30 cellular contexts compared by ENCODE assay signal in genomic region chr3:181689546-181689945, GRCh38. TPM values are rescaled to one million over a fixed set of nuclear protein-coding genes. Genes with fewer than 3 reads are reported as not detected.
"Had no signal": no experiment of that assay in that cellular context is flagged by ENCODE, and none has a peak within 500 bp of the region (broad histone marks: within the 10 kb centered on the region; RNA-seq: fewer than 3 reads in every experiment).

No MANE protein-coding gene starts in this region.

- H3K27me3 ChIP-seq: adrenal gland, ascending aorta, Peyer's patch, SJCRH30 had no signal

- H3K4me3 ChIP-seq: adrenal gland, ascending aorta, body of pancreas, K562, Peyer's patch, SJCRH30 had no signal

- H3K4me1 ChIP-seq: adrenal gland, ascending aorta, body of pancreas, Peyer's patch, SJCRH30 had no signal

- H3K36me3 ChIP-seq: adrenal gland, ascending aorta, Peyer's patch, SJCRH30 had no signal

- H3K27ac ChIP-seq: adrenal gland, ascending aorta, body of pancreas, Peyer's patch, RWPE1, SJCRH30, VCaP had no signal

- H3K4me2 ChIP-seq: SK-N-SH had no signal

- ATAC-seq: activated CD8-positive, alpha-beta T cell treated with anti-CD3 and anti-CD28 coated beads for 36 hours; activated T-cell treated with anti-CD3 and anti-CD28 coated beads, Interleukin-2, amount 50 U/mL, for 72 hours; body of pancreas; K562 had no signal

- H3K9ac ChIP-seq: SK-N-SH had no signal

- H3K9me3 ChIP-seq: adrenal gland, ascending aorta, body of pancreas, Peyer's patch, SJCRH30, SK-N-SH had no signal

- H3K9me2 ChIP-seq: SK-N-SH had no signal

- DNase-seq: activated CD4-positive, alpha-beta T cell treated with anti-CD3 and anti-CD28 coated beads, Interleukin-2, amount 10 ng/mL, durations not matched to agents 7 days and 5 days; activated CD4-positive, CD25-positive, alpha-beta regulatory T cell; activated CD8-positive, alpha-beta memory T cell treated with anti-CD3 and anti-CD28 coated beads, Interleukin-2, amount 50 U/mL, for 4 hours; activated CD8-positive, alpha-beta T cell treated with anti-CD3 and anti-CD28 coated beads for 36 hours; activated naive CD4-positive, alpha-beta T cell treated with anti-CD3 and anti-CD28 coated beads, Interleukin-2, amount 50 U/mL, for 16 hours; activated naive CD8-positive, alpha-beta T cell treated with anti-CD3 and anti-CD28 coated beads, Interleukin-2, amount 10 ng/mL, durations not matched to agents 7 days and 5 days; activated T-cell treated with anti-CD3 and anti-CD28 coated beads, Interleukin-2, amount 50 U/mL, for 72 hours; adrenal gland; body of pancreas; Kasumi-1; NCI-H1048; NCI-H1417; NCI-H1930; NCI-H2171; NCI-H226; NCI-H510A; NCI-H526 treated with DMSO at 0.1 percent for 48 hours; NCI-H82; NK-92 treated with Interleukin-12 subunit alpha and Interleukin-12 subunit beta, amount 100 ng/mL, for 24 hours; Peyer's patch; Right ventricle myocardium superior; SJCRH30; SK-N-SH; T-helper 1 cell had no signal

RNA-seq across cellular contexts. Expression of gene SOX2, which starts 22.2 kb away (rescaled TPM):
- total RNA-seq: activated CD4-positive, alpha-beta T cell treated with anti-CD3 and anti-CD28 coated beads, Interleukin-2, amount 10 ng/mL, durations not matched to agents 7 days and 5 days; activated CD8-positive, alpha-beta T cell treated with anti-CD3 and anti-CD28 coated beads for 36 hours; activated naive CD8-positive, alpha-beta T cell treated with anti-CD3 and anti-CD28 coated beads, Interleukin-2, amount 10 ng/mL, durations not matched to agents 7 days and 5 days; activated T-helper 2 cell treated with anti-CD3 and anti-CD28 coated beads, Interferon-gamma antibody, Interleukin-2, Interleukin-4, amounts not matched to agents 10 μg/mL and 5 μg/mL and 100 μg/mL, durations not matched to agents 14 hours and 24 hours and 36 hours; T-helper 2 cell treated with Interferon-gamma antibody and Interleukin-4, amounts not matched to agents 100 ng/mL and 5 ng/mL, for 36 hours had no signal
